In the genomic region with DNA sequence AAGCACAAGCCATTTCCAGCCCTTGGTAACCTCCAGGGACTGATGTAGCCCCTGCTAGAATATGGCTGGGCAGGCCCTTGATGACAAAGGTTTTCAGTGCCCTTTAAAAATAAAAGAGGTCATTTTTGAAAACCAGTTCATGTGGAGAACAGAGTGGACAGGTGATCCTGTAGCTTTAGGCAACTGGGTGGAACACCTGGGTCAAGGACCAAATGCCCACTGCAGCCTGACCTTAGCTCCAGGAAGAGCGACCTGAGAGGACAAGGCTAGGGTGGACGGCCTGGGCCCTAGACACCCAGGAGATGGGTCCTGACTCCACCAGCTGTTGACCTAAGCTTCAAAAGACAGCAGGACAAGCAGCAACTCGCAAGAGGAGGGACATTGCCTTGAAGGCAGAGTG, we compare ENCODE assay signal across 26 cellular contexts.
DNase-seq lines count a peak whose midpoint lies in the region; ATAC-seq, FAIRE-seq and TF ChIP-seq lines count a peak whose summit lies in the region.
"Had no signal": no experiment of that assay in that cellular context is flagged by ENCODE, and none has a peak within 500 bp of the region (broad histone marks: within the 10 kb centered on the region; RNA-seq: fewer than 3 reads in every experiment).

No MANE protein-coding gene starts in this region.

- H3K4me1 Mint-ChIP-seq in glutamatergic neuron (ENCODE audit: low read depth, unreplicated experiment) (peaks cover 16% of the 10 kb centered on the region), neural crest cell (peaks cover 33% of the 10 kb centered on the region), osteocyte (ENCODE audit: unreplicated experiment) (no peaks in the 10 kb centered on the region)

- H3K36me3 Mint-ChIP-seq in glutamatergic neuron (ENCODE audit: unreplicated experiment) (no peaks in the 10 kb centered on the region), neural crest cell (ENCODE audit: low read depth) (no peaks in the 10 kb centered on the region), osteocyte (ENCODE audit: unreplicated experiment) (no peaks in the 10 kb centered on the region)
- H3K36me3 Mint-ChIP-seq: activated naive CD4-positive, alpha-beta T cell treated with anti-CD3 and anti-CD28 coated beads, Interleukin-2, amount 50 U/mL, for 72 hours; natural killer cell treated with Interleukin-12 subunit alpha and Interleukin-12 subunit beta and Interleukin-15 and Interleukin-18, amount 100 ng/mL, for 72 hours; type B pancreatic cell had no signal

- H3K4me3 Mint-ChIP-seq in glutamatergic neuron (ENCODE audit: unreplicated experiment) (no peak overlapping the region), neural crest cell (no peak overlapping the region), osteocyte (ENCODE audit: unreplicated experiment) (no peak overlapping the region)
- H3K4me3 Mint-ChIP-seq: activated CD8-positive, alpha-beta T cell treated with anti-CD3 and anti-CD28 coated beads, Interleukin-2, amount 10 ng/mL, durations not matched to agents 7 days and 5 days; dendritic cell treated with granulocyte-macrophage colony-stimulating factor and Interleukin-4, amounts not matched to agents 40 ng/mL and 50 ng/mL, for 4 days; T-helper 1 cell treated with Interleukin-12 subunit alpha and Interleukin-12 subunit beta and Interleukin-4 antibody, amounts not matched to agents 30 μg/mL and 1 μg/mL, for 36 hours; type B pancreatic cell had no signal

- FAIRE-seq in urothelium cell line (lab: Jason Lieb, UNC): no peak
- FAIRE-seq: endometrium, islet of Langerhans, K562 had no signal

- DNase-seq in glutamatergic neuron (no peak), neural crest cell (ENCODE audit: low read depth, low spot score) (peak; percentile 6), KBM-7 (no peak), urothelium cell line (ENCODE audit: low spot score) (no peak), SW480 (ENCODE audit: low spot score) (no peak), osteocyte (ENCODE audit: extremely low spot score, unreplicated experiment) (no peak)
- DNase-seq: activated CD8-positive, alpha-beta T cell treated with anti-CD3 and anti-CD28 coated beads, Interleukin-2, amount 10 ng/mL, durations not matched to agents 7 days and 5 days; activated T-cell treated with anti-CD3 and anti-CD28 coated beads for 4 hours; Caco-2; DND-41; gastrocnemius medialis; GOT3; NCI-H1105; NCI-H2029; NCI-H526; stimulated activated CD4-positive, alpha-beta T cell treated with anti-CD3 and anti-CD28 coated beads, Interleukin-2, amount 100 ng/mL, for 48 hours had no signal

- in situ Hi-C loops in KBM-7 (cut with MboI; ENCODE audit: low pct_unique_long_range_greater_than_20kb, low sequenced_read_pairs): no loop called here

- H3K27ac Mint-ChIP-seq in glutamatergic neuron (ENCODE audit: unreplicated experiment) (peak overlapping the region; percentile 89), neural crest cell (ENCODE audit: unreplicated experiment) (no peak overlapping the region), osteocyte (ENCODE audit: unreplicated experiment) (no peak overlapping the region)
- H3K27ac Mint-ChIP-seq: activated CD8-positive, alpha-beta T cell treated with anti-CD3 and anti-CD28 coated beads, Interleukin-2, amount 10 ng/mL, durations not matched to agents 7 days and 5 days; activated naive CD4-positive, alpha-beta T cell treated with anti-CD3 and anti-CD28 coated beads, Interleukin-2, amount 50 U/mL, for 72 hours; dendritic cell treated with granulocyte-macrophage colony-stimulating factor and Interleukin-4, amounts not matched to agents 40 ng/mL and 50 ng/mL, for 4 days; T-helper 1 cell treated with Interleukin-12 subunit alpha and Interleukin-12 subunit beta and Interleukin-4 antibody, amounts not matched to agents 30 μg/mL and 1 μg/mL, for 36 hours had no signal

- TF ChIP-seq CTCF in glutamatergic neuron (IDR thresholded peaks at IDR 0.05; ENCODE audit: partially characterized antibody, unreplicated experiment): no peak
- no peak for TF ChIP-seq CTCF in neural crest cell (conservative IDR thresholded peaks at IDR 0.05)
- TF ChIP-seq CTCF in osteocyte (IDR thresholded peaks at IDR 0.05): no peak

- ATAC-seq in GM19043 (IDR thresholded peaks at IDR 0.05; ENCODE audit: low read depth, unreplicated experiment) (peak; percentile 3), HG03460 (IDR thresholded peaks at IDR 0.05; ENCODE audit: unreplicated experiment) (peak; percentile 16)
- ATAC-seq: activated CD8-positive, alpha-beta T cell treated with anti-CD3 and anti-CD28 coated beads, Interleukin-2, amount 10 ng/mL, durations not matched to agents 7 days and 5 days; activated naive CD4-positive, alpha-beta T cell treated with anti-CD3 and anti-CD28 coated beads, Interleukin-2, amount 50 U/mL, for 72 hours; gastrocnemius medialis had no signal

- H3K9me3 Mint-ChIP-seq in glutamatergic neuron (ENCODE audit: unreplicated experiment) (peaks cover 5% of the 10 kb centered on the region), neural crest cell (peaks cover 7% of the 10 kb centered on the region), osteocyte (ENCODE audit: unreplicated experiment) (no peaks in the 10 kb centered on the region)
- H3K9me3 Mint-ChIP-seq: activated naive CD4-positive, alpha-beta T cell treated with anti-CD3 and anti-CD28 coated beads, Interleukin-2, amount 50 U/mL, for 72 hours; dendritic cell treated with granulocyte-macrophage colony-stimulating factor and Interleukin-4, amounts not matched to agents 40 ng/mL and 50 ng/mL, for 4 days; natural killer cell treated with Interleukin-12 subunit alpha and Interleukin-12 subunit beta and Interleukin-15 and Interleukin-18, amount 100 ng/mL, for 72 hours; T-helper 1 cell treated with Interleukin-12 subunit alpha and Interleukin-12 subunit beta and Interleukin-4 antibody, amounts not matched to agents 30 μg/mL and 1 μg/mL, for 36 hours had no signal

- H3K27me3 Mint-ChIP-seq in glutamatergic neuron (ENCODE audit: unreplicated experiment): no peaks in the 10 kb centered on the region
- no peaks in the 10 kb centered on the region for H3K27me3 Mint-ChIP-seq in neural crest cell (ENCODE audit: low read depth)
- H3K27me3 Mint-ChIP-seq in osteocyte (ENCODE audit: unreplicated experiment): peaks cover 17% of the 10 kb centered on the region
- H3K27me3 Mint-ChIP-seq: dendritic cell treated with granulocyte-macrophage colony-stimulating factor and Interleukin-4, amounts not matched to agents 40 ng/mL and 50 ng/mL, for 4 days had no signal
